In the genomic region with DNA sequence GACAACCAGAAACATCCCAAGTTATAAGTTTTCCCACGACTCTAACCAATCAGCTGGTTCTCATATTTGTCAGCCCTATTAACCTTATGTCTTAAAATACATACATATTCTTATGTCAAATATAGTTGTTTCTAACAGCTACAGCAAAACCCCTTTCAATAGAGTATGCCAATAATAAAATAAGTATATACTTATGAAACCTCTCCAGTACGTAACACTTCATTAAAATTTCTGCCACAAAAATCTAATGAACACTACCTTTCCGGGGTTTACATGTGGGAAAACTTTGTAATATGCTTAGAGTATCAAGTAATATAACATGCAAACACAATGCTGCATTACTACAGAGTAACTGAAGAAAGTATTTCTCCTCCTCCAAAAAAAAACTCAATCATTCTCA, we compare ENCODE assay signal across 1 cellular context.
TF ChIP-seq lines count a peak whose summit lies in the region.

No MANE protein-coding gene starts in this region.

TF ChIP-seq in SK-N-SH, 30 proteins besides CTCF, POLR2A, EP300 and RAD21 (continued from another document):
- TF ChIP-seq, protein P1, sequence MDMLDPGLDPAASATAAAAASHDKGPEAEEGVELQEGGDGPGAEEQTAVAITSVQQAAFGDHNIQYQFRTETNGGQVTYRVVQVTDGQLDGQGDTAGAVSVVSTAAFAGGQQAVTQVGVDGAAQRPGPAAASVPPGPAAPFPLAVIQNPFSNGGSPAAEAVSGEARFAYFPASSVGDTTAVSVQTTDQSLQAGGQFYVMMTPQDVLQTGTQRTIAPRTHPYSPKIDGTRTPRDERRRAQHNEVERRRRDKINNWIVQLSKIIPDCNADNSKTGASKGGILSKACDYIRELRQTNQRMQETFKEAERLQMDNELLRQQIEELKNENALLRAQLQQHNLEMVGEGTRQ (IDR thresholded peaks at IDR 0.05; ENCODE audit: borderline replicate concordance, low read depth, low read length): no peak
- TF ChIP-seq JUND (IDR thresholded peaks at IDR 0.05) (no peak), MXI1 (IDR thresholded peaks at IDR 0.05; ENCODE audit: low read depth, low read length) (no peak), TEAD4 (IDR thresholded peaks at IDR 0.05; ENCODE audit: borderline replicate concordance, insufficient read depth) (no peak), RCOR1 (IDR thresholded peaks at IDR 0.05; ENCODE audit: low read length) (no peak), NRF1 (IDR thresholded peaks at IDR 0.05; ENCODE audit: low read depth, low read length) (no peak), POLR2AphosphoS5 (IDR thresholded peaks at IDR 0.05; ENCODE audit: low read depth, low read length) (no peak), FOXJ3 (CRISPR knock-in tag; IDR thresholded peaks at IDR 0.05) (no peak), CHD2 (IDR thresholded peaks at IDR 0.05; ENCODE audit: low read length, partially characterized antibody) (no peak)
- TF ChIP-seq, protein P2, sequence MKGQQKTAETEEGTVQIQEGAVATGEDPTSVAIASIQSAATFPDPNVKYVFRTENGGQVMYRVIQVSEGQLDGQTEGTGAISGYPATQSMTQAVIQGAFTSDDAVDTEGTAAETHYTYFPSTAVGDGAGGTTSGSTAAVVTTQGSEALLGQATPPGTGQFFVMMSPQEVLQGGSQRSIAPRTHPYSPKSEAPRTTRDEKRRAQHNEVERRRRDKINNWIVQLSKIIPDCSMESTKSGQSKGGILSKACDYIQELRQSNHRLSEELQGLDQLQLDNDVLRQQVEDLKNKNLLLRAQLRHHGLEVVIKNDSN (IDR thresholded peaks at IDR 0.05; ENCODE audit: borderline replicate concordance, low read depth): no peak
- TF ChIP-seq, protein P3, sequence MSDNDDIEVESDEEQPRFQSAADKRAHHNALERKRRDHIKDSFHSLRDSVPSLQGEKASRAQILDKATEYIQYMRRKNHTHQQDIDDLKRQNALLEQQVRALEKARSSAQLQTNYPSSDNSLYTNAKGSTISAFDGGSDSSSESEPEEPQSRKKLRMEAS (IDR thresholded peaks at IDR 0.05; ENCODE audit: low read depth): no peak
- TF ChIP-seq, protein P4, sequence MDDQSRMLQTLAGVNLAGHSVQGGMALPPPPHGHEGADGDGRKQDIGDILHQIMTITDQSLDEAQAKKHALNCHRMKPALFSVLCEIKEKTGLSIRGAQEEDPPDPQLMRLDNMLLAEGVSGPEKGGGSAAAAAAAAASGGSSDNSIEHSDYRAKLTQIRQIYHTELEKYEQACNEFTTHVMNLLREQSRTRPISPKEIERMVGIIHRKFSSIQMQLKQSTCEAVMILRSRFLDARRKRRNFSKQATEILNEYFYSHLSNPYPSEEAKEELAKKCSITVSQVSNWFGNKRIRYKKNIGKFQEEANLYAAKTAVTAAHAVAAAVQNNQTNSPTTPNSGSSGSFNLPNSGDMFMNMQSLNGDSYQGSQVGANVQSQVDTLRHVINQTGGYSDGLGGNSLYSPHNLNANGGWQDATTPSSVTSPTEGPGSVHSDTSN (IDR thresholded peaks at IDR 0.05): no peak
